In the genomic region with DNA sequence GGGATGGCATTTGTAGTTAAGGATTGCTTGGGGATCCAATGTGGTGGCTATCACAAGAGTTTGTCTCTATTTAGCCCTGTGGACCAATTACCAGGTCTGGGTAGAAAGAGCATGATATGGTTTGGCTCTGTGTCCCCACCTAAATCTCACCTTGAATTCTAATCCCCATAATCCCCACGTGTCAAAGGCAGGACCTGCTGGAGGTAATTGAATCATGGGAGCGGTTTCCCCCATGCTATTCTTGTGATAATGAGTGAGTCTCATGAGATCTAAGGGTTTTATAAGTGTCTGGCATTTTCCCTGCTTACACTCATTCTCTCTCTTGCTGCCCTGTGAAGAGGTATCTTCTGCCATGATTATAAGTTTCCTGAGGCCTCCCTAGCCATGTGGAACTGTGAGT, we compare ENCODE assay signal across 24 cellular contexts.
"Had no signal": no experiment of that assay in that cellular context is flagged by ENCODE, and none has a peak within 500 bp of the region (broad histone marks: within the 10 kb centered on the region; RNA-seq: fewer than 3 reads in every experiment).

No MANE protein-coding gene starts in this region.

- ATAC-seq: effector memory CD8-positive, alpha-beta T cell; gastrocnemius medialis; left lobe of liver; mucosa of descending colon; natural killer cell treated with Interleukin-12 subunit alpha and Interleukin-12 subunit beta and Interleukin-15 and Interleukin-18, amount 100 ng/mL, for 72 hours; pancreas; right lobe of liver; stimulated activated naive B cell treated with anti-CD40 and anti-IgM and Interleukin-4, amounts not matched to agents 10 μg/mL and 1 μg/mL and 100 μg/mL, for 72 hours had no signal

- H3K9me3 Mint-ChIP-seq: effector memory CD8-positive, alpha-beta T cell; natural killer cell treated with Interleukin-12 subunit alpha and Interleukin-12 subunit beta and Interleukin-15 and Interleukin-18, amount 100 ng/mL, for 72 hours had no signal

- H3K4me1 ChIP-seq: gastrocnemius medialis, pancreas, right lobe of liver, thyroid gland, vagina had no signal

- H3K27ac ChIP-seq: gastrocnemius medialis, neutrophil, pancreas, right lobe of liver, thyroid gland, vagina had no signal

- DNase-seq: cortex of kidney; effector memory CD8-positive, alpha-beta T cell; foreskin fibroblast; gastrocnemius medialis; head of caudate nucleus; mucosa of descending colon; naive B cell; pancreas; right lobe of liver; small intestine; stimulated activated CD4-positive, alpha-beta T cell treated with anti-CD3 and anti-CD28 coated beads, Interleukin-15, amount 100 ng/mL, for 24 hours; stimulated activated CD4-positive, alpha-beta T cell treated with anti-CD3 and anti-CD28 coated beads, Interleukin-2, amount 100 ng/mL, for 48 hours; stimulated activated naive B cell treated with anti-CD40 and anti-IgM and Interleukin-4, amounts not matched to agents 10 μg/mL and 1 μg/mL and 100 μg/mL, for 72 hours; thyroid gland had no signal

- H3K36me3 ChIP-seq: gastrocnemius medialis, neutrophil, pancreas, right lobe of liver, thyroid gland, vagina had no signal

- H3K27ac Mint-ChIP-seq: effector memory CD8-positive, alpha-beta T cell; memory B cell; mesothelial cell of epicardium; naive B cell; natural killer cell treated with Interleukin-12 subunit alpha and Interleukin-12 subunit beta and Interleukin-15 and Interleukin-18, amount 100 ng/mL, for 72 hours; progenitor cell of endocrine pancreas; stimulated activated naive B cell treated with anti-CD40 and anti-IgM and Interleukin-4, amounts not matched to agents 10 μg/mL and 1 μg/mL and 100 μg/mL, for 72 hours; stimulated activated naive CD8-positive, alpha-beta T cell treated with anti-CD3 and anti-CD28 coated beads, Interleukin-15, Interleukin-2, amounts not matched to agents 100 ng/mL and 50 ng/mL, for 24 hours had no signal

- H3K36me3 Mint-ChIP-seq: memory B cell; mesothelial cell of epicardium; naive B cell; stimulated activated naive B cell treated with anti-CD40 and anti-IgM and Interleukin-4, amounts not matched to agents 10 μg/mL and 1 μg/mL and 100 μg/mL, for 72 hours had no signal

- H3K4me1 Mint-ChIP-seq: memory B cell; mesothelial cell of epicardium; naive B cell; neural crest cell; stimulated activated naive B cell treated with anti-CD40 and anti-IgM and Interleukin-4, amounts not matched to agents 10 μg/mL and 1 μg/mL and 100 μg/mL, for 72 hours had no signal

- H3K27me3 Mint-ChIP-seq: memory B cell; stimulated activated naive B cell treated with anti-CD40 and anti-IgM and Interleukin-4, amounts not matched to agents 10 μg/mL and 1 μg/mL and 100 μg/mL, for 72 hours; stimulated activated naive CD8-positive, alpha-beta T cell treated with anti-CD3 and anti-CD28 coated beads, Interleukin-15, Interleukin-2, amounts not matched to agents 100 ng/mL and 50 ng/mL, for 24 hours had no signal

- H3K4me3 Mint-ChIP-seq: effector memory CD8-positive, alpha-beta T cell; memory B cell; mesothelial cell of epicardium; naive B cell; natural killer cell treated with Interleukin-12 subunit alpha and Interleukin-12 subunit beta and Interleukin-15 and Interleukin-18, amount 100 ng/mL, for 72 hours; neural crest cell; stimulated activated naive B cell treated with anti-CD40 and anti-IgM and Interleukin-4, amounts not matched to agents 10 μg/mL and 1 μg/mL and 100 μg/mL, for 72 hours; stimulated activated naive CD8-positive, alpha-beta T cell treated with anti-CD3 and anti-CD28 coated beads, Interleukin-15, Interleukin-2, amounts not matched to agents 100 ng/mL and 50 ng/mL, for 24 hours had no signal

- H3K4me3 ChIP-seq: gastrocnemius medialis, lung, mucosa of descending colon, pancreas, right lobe of liver, thyroid gland, vagina had no signal

- H3K27me3 ChIP-seq: gastrocnemius medialis, neutrophil, pancreas, right lobe of liver, thyroid gland, vagina had no signal
